Comparison of ENCODE assay signal across 23 cellular contexts in genomic region chr22:24049978-24050377, GRCh38. TPM values are rescaled to one million over a fixed set of nuclear protein-coding genes. Genes with fewer than 3 reads are reported as not detected.
A peak's percentile ranks its signal among the peaks of the same experiment; 100 is the strongest.
DNase-seq lines count a peak whose midpoint lies in the region; ATAC-seq, FAIRE-seq and TF ChIP-seq lines count a peak whose summit lies in the region.
"Had no signal": no experiment of that assay in that cellular context is flagged by ENCODE, and none has a peak within 500 bp of the region (broad histone marks: within the 10 kb centered on the region; RNA-seq: fewer than 3 reads in every experiment).

No MANE protein-coding gene starts in this region.

- TF ChIP-seq CTCF in left ventricle myocardium inferior (IDR thresholded peaks at IDR 0.05; ENCODE audit: borderline replicate concordance) (no peak), heart left ventricle (IDR thresholded peaks at IDR 0.05) (no peak)

- H3K4me3 ChIP-seq in left ventricle myocardium inferior (no peak overlapping the region), heart left ventricle (no peak overlapping the region), mesenchymal stem cell (ENCODE audit: insufficient read depth in 1 of 2, low read depth in 1 of 2, low read length in 2 of 2) (no peak overlapping the region)
- H3K4me3 ChIP-seq: A549 had no signal

- H3K9me3 Mint-ChIP-seq in activated T-helper 17 cell treated with anti-CD3 and anti-CD28 coated beads, Interleukin-2, amount 50 U/mL, for 72 hours, result no peaks in the 10 kb centered on the region
- H3K9me3 Mint-ChIP-seq: CD8-positive, alpha-beta T cell; H9 had no signal

- H3K9ac ChIP-seq in mesenchymal stem cell (ENCODE audit: low read length), result peak overlapping the region; percentile 2

- no peak overlapping the region for H2BK15ac ChIP-seq in mesenchymal stem cell (ENCODE audit: low read depth, poor library complexity, severe bottlenecking)

- peaks cover 6% of the 10 kb centered on the region for H3K79me1 ChIP-seq in mesenchymal stem cell (replicated peaks; ENCODE audit: low read length, poor library complexity, severe bottlenecking)

- no peak overlapping the region for H2BK120ac ChIP-seq in mesenchymal stem cell (ENCODE audit: low read depth, low read length)

- no peak overlapping the region for H3K23ac ChIP-seq in mesenchymal stem cell (ENCODE audit: low read length in 2 of 2)

- no peak overlapping the region for H2AK5ac ChIP-seq in mesenchymal stem cell (ENCODE audit: low read length, severe bottlenecking)

- H3K18ac ChIP-seq in mesenchymal stem cell (ENCODE audit: low read depth in 1 of 2, low read length in 2 of 2), result no peak overlapping the region

- no peak overlapping the region for H4K8ac ChIP-seq in mesenchymal stem cell (ENCODE audit: low read length)

- ATAC-seq in heart left ventricle (no peak), GM19455 (IDR thresholded peaks at IDR 0.05; ENCODE audit: unreplicated experiment) (no peak), HG03097 (IDR thresholded peaks at IDR 0.05; ENCODE audit: low FRiP score, unreplicated experiment) (no peak)
- no peak for ATAC-seq in activated T-helper 17 cell treated with anti-CD3 and anti-CD28 coated beads, Interleukin-2, amount 50 U/mL, for 72 hours (replicated peaks)
- ATAC-seq: A549; CD8-positive, alpha-beta T cell had no signal

- H2BK12ac ChIP-seq in mesenchymal stem cell (ENCODE audit: low read length in 2 of 2), result no peak overlapping the region

- H4K91ac ChIP-seq in mesenchymal stem cell (ENCODE audit: low read length), result no peak overlapping the region

- peaks cover 92% of the 10 kb centered on the region for H3K36me3 Mint-ChIP-seq in activated T-helper 17 cell treated with anti-CD3 and anti-CD28 coated beads, Interleukin-2, amount 50 U/mL, for 72 hours (ENCODE audit: low read depth)

- FAIRE-seq in urothelium cell line (lab: Jason Lieb, UNC), result peak; percentile 50
- FAIRE-seq: A549, D721Med, G401.6, GM12891 had no signal

- H2BK5ac ChIP-seq in mesenchymal stem cell (ENCODE audit: low read depth, low read length, poor library complexity, severe bottlenecking), result no peak overlapping the region

- no peaks in the 10 kb centered on the region for H3K27me3 ChIP-seq in left ventricle myocardium inferior (ENCODE audit: low read depth)
- no peaks in the 10 kb centered on the region for H3K27me3 ChIP-seq in heart left ventricle
- no peaks in the 10 kb centered on the region for H3K27me3 ChIP-seq in mesenchymal stem cell (ENCODE audit: control insufficient read depth in 1 of 2, insufficient read depth in 1 of 2, low read length in 2 of 2)
- H3K27me3 ChIP-seq: BE2C had no signal

- no peaks in the 10 kb centered on the region for H3K27me3 Mint-ChIP-seq in activated T-helper 17 cell treated with anti-CD3 and anti-CD28 coated beads, Interleukin-2, amount 50 U/mL, for 72 hours

- H3K4me3 Mint-ChIP-seq in activated T-helper 17 cell treated with anti-CD3 and anti-CD28 coated beads, Interleukin-2, amount 50 U/mL, for 72 hours, result no peak overlapping the region
- H3K4me3 Mint-ChIP-seq: CD8-positive, alpha-beta T cell; H9 had no signal

- no peaks in the 10 kb centered on the region for H3K4me1 Mint-ChIP-seq in activated T-helper 17 cell treated with anti-CD3 and anti-CD28 coated beads, Interleukin-2, amount 50 U/mL, for 72 hours
- H3K4me1 Mint-ChIP-seq: H9 had no signal

- H3K36me3 ChIP-seq in left ventricle myocardium inferior (peaks cover 79% of the 10 kb centered on the region), heart left ventricle (peaks cover 0 to 94% (median 79%) of the 10 kb centered on the region in 9 donors), mesenchymal stem cell (ENCODE audit: control insufficient read depth in 1 of 2, insufficient read depth in 2 of 2, low read depth in 1 of 2, low read length in 2 of 2) (peaks cover 53 to 68% of the 10 kb centered on the region in 2 experiments)

- DNase-seq in left ventricle myocardium inferior, result no peak
- no peak for DNase-seq in heart left ventricle
- no peak for DNase-seq in mesenchymal stem cell
- no peak for DNase-seq in urothelium cell line (ENCODE audit: low spot score)
- DNase-seq in KG1 (lab: John Stamatoyannopoulos, UW), result no peak
- DNase-seq: BE2C; CD8-positive, alpha-beta T cell; COR-L47; DMS153; DMS79 treated with DMSO at 0.1 percent for 48 hours; EL; GOT3; H9 had no signal

- H3K4ac ChIP-seq in mesenchymal stem cell (ENCODE audit: low read depth in 1 of 2, low read length in 2 of 2), result no peak overlapping the region

- no peak for TF ChIP-seq POLR2A in heart left ventricle (IDR thresholded peaks at IDR 0.05)

- no peak overlapping the region for H2AFZ ChIP-seq in mesenchymal stem cell (ENCODE audit: low read depth, low read length)

- intact Hi-C loops in left ventricle myocardium inferior (cut with micrococcal nuclease) (no loop called here), heart left ventricle (cut with DNase I) (no loop called here)

- no peak overlapping the region for H3K14ac ChIP-seq in mesenchymal stem cell (ENCODE audit: low read length in 2 of 2)

- H3K27ac Mint-ChIP-seq in activated T-helper 17 cell treated with anti-CD3 and anti-CD28 coated beads, Interleukin-2, amount 50 U/mL, for 72 hours, result peak overlapping the region; percentile 56
- H3K27ac Mint-ChIP-seq: CD8-positive, alpha-beta T cell had no signal

- H3K4me1 ChIP-seq in left ventricle myocardium inferior (peaks cover 27% of the 10 kb centered on the region), heart left ventricle (peaks cover 0 to 26% (median 2%) of the 10 kb centered on the region in 12 donors), mesenchymal stem cell (ENCODE audit: control insufficient read depth, insufficient read depth, low read depth, low read length) (peaks cover 12% of the 10 kb centered on the region)
- H3K4me1 ChIP-seq: A549, BE2C had no signal

- 86 to 91% (median 91%) methylated on average over 2 of the region's 2 CpGs for WGBS in heart left ventricle, 4 donors
- WGBS in mesenchymal stem cell, result 98% methylated on average over 2 of the region's 2 CpGs

- peak overlapping the region; percentile 57 for H3K27ac ChIP-seq in left ventricle myocardium inferior (replicated peaks)
- H3K27ac ChIP-seq in heart left ventricle, result peak overlapping the region in 3 of 12 donors; percentile 6 to 55 (median 20)
- no peak overlapping the region for H3K27ac ChIP-seq in mesenchymal stem cell (ENCODE audit: low read length, poor library complexity, severe bottlenecking)
- H3K27ac ChIP-seq: A549, C4-2B, HL-60 had no signal

- H3K4me2 ChIP-seq in mesenchymal stem cell (ENCODE audit: low read length, poor library complexity, severe bottlenecking), result no peak overlapping the region
- H3K4me2 ChIP-seq: A549 had no signal

- H3K9me3 ChIP-seq in left ventricle myocardium inferior (replicated peaks), result no peaks in the 10 kb centered on the region
- H3K9me3 ChIP-seq in heart left ventricle, result no peaks in the 10 kb centered on the region
- no peaks in the 10 kb centered on the region for H3K9me3 ChIP-seq in mesenchymal stem cell (ENCODE audit: control insufficient read depth, low read length)
- H3K9me3 ChIP-seq: A549, BE2C had no signal

RNA-seq across cellular contexts. Expression of gene CABIN1, which starts 38.9 kb away (rescaled TPM):
- 46.9 TPM for total RNA-seq in left ventricle myocardium inferior
- 10 to 100 TPM; 22.3 to 47.7 (median 33.9) TPM for total RNA-seq in heart left ventricle
- 10 to 100 TPM; 22.1 to 27.4 TPM for polyA plus RNA-seq in heart left ventricle
- total RNA-seq in activated T-helper 17 cell treated with anti-CD3 and anti-CD28 coated beads, Interleukin-2, amount 50 U/mL, for 72 hours, result 10 to 100 TPM; 98.0 to 99.4 TPM
- 54.3 TPM for polyA plus RNA-seq in mesenchymal stem cell (2013, experiment 1 of 2)
- polyA plus RNA-seq in mesenchymal stem cell (2013, experiment 2 of 2), result 52.5 TPM

RNA-seq across cellular contexts. Expression of gene GSTT4, which starts 44.7 kb away (rescaled TPM):
- total RNA-seq in left ventricle myocardium inferior (not detected), heart left ventricle (not detected)
- not detected for polyA plus RNA-seq in heart left ventricle
- total RNA-seq in activated T-helper 17 cell treated with anti-CD3 and anti-CD28 coated beads, Interleukin-2, amount 50 U/mL, for 72 hours, result not detected
- polyA plus RNA-seq in mesenchymal stem cell (2013, experiment 1 of 2), result not detected
- polyA plus RNA-seq in mesenchymal stem cell (2013, experiment 2 of 2), result not detected
- total RNA-seq: CD8-positive, alpha-beta T cell; H9 had no signal
- polyA plus RNA-seq: A549, AG04450 had no signal
